ENCODE assay signal across 23 cellular contexts in genomic region chr1:50879137-50879536, GRCh38.
DNase-seq lines count a peak whose midpoint lies in the region; ATAC-seq, FAIRE-seq and TF ChIP-seq lines count a peak whose summit lies in the region.
"Had no signal": no experiment of that assay in that cellular context is flagged by ENCODE, and none has a peak within 500 bp of the region (broad histone marks: within the 10 kb centered on the region; RNA-seq: fewer than 3 reads in every experiment).

No MANE protein-coding gene starts in this region.

- CTCF ChIA-PET in K562 (lab: Yijun Ruan, JAX; ENCODE audit: low intra/inter-chr PET ratio) = no interaction called here

- intact Hi-C loops in K562 (cut with micrococcal nuclease) = no loop called here

- no peak for TF ChIP-seq EP300 in K562 (IDR thresholded peaks at IDR 0.05; ENCODE audit: low read length)

- H3K36me3 ChIP-seq in GM23338 (ENCODE audit: insufficient read depth) (no peaks in the 10 kb centered on the region), K562 (ENCODE audit: control insufficient read depth, insufficient read depth, low read length) (peaks cover 6% of the 10 kb centered on the region; the same call in 1 of the 3 replicates)
- H3K36me3 ChIP-seq in effector memory CD4-positive, alpha-beta T cell (ENCODE audit: control insufficient read depth, insufficient read depth, low read length) = no peaks in the 10 kb centered on the region

- WGBS in K562 (ENCODE audit: insufficient coverage, low coverage, missing lambda C conversion rate) = 97% methylated on average over 4 of the region's 4 CpGs

- no peaks in the 10 kb centered on the region; the same call in none of the 2 replicates for H4K20me1 ChIP-seq in GM23338 (replicated peaks; ENCODE audit: insufficient read depth)
- 0 out of 2 replicates have a peak, but pooled peaks cover 4% of the 10 kb centered on the region for H4K20me1 ChIP-seq in K562 (replicated peaks; ENCODE audit: control insufficient read depth, insufficient read depth, low read length)

- DNase-seq in GM23338 (ENCODE audit: low spot score) = no peak
- no peak for DNase-seq in K562 (ENCODE audit: extremely low read depth in 1 of 4, low spot score in 3 of 4)
- DNase-seq in coronary artery (ENCODE audit: low spot score) = no peak
- no peak for DNase-seq in effector memory CD4-positive, alpha-beta T cell
- DNase-seq: AML-193; CD4-positive, alpha-beta memory T cell; CD4-positive, CD25-positive, alpha-beta regulatory T cell; CD8-positive, alpha-beta memory T cell; COR-L47; DMS 273 treated with DMSO at 0.1 percent for 48 hours; DMS153; DMS53; DMS79; DND-41; EL; GDM1 had no signal

- H3K79me2 ChIP-seq in GM23338 (replicated peaks; ENCODE audit: insufficient read depth) = peaks cover 63% of the 10 kb centered on the region
- H3K79me2 ChIP-seq in K562 (ENCODE audit: control insufficient read depth, insufficient read depth, low read length) = peaks cover 80% of the 10 kb centered on the region

- H3K27ac ChIP-seq in GM23338 (ENCODE audit: low read depth) (no peak overlapping the region), K562 (ENCODE audit: extremely low read depth, low read depth, low read length) (no peak overlapping the region), coronary artery (no peak overlapping the region)
- H3K27ac ChIP-seq in effector memory CD4-positive, alpha-beta T cell (ENCODE audit: insufficient read depth, low read length, poor library complexity, severe bottlenecking) = no peak overlapping the region
- H3K27ac ChIP-seq: 22Rv1; A549; BLaER1 treated with 17β-estradiol and CSF1 and Interleukin-3, amounts not matched to agents 10 nM and 100 nM had no signal

- TF ChIP-seq CTCF in GM23338 (conservative IDR thresholded peaks at IDR 0.05; ENCODE audit: low read depth in 2 of 2) (no peak), K562 (IDR thresholded peaks at IDR 0.05 in 2 of 3, conservative IDR thresholded peaks at IDR 0.05 in 1 of 3; ENCODE audit: insufficient read depth in 2 of 3, low read depth in 1 of 3, low read length in 3 of 3) (no peak), coronary artery (IDR thresholded peaks at IDR 0.05) (no peak)

- H3K4me1 ChIP-seq in GM23338 (ENCODE audit: insufficient read depth) (no peaks in the 10 kb centered on the region), K562 (replicated peaks in 1 of 2; ENCODE audit: control insufficient read depth in 2 of 2, insufficient read depth in 2 of 2, low read length in 2 of 2) (no peaks in the 10 kb centered on the region; a peak in 1 of 5 replicates)
- no peaks in the 10 kb centered on the region for H3K4me1 ChIP-seq in effector memory CD4-positive, alpha-beta T cell (ENCODE audit: control insufficient read depth, insufficient read depth, low read length, poor library complexity, severe bottlenecking)
- H3K4me1 ChIP-seq: A549 had no signal

- H3F3A ChIP-seq in GM23338 (replicated peaks; ENCODE audit: low read depth) = no peaks in the 10 kb centered on the region

- no peaks in the 10 kb centered on the region for H3K9me3 ChIP-seq in K562 (replicated peaks; ENCODE audit: control insufficient read depth, insufficient read depth, low read depth, low read length)
- no peaks in the 10 kb centered on the region for H3K9me3 ChIP-seq in effector memory CD4-positive, alpha-beta T cell (ENCODE audit: control insufficient read depth, low read length)
- H3K9me3 ChIP-seq: A549 had no signal

- TF ChIP-seq RAD21 in K562 (CRISPR knock-in tag; conservative IDR thresholded peaks at IDR 0.05 in 1 of 2, IDR thresholded peaks at IDR 0.05 in 1 of 2) = no peak

- H2AFZ ChIP-seq in GM23338 (no peak overlapping the region), K562 (ENCODE audit: low read depth, low read length) (no peak overlapping the region)

- no peaks in the 10 kb centered on the region for H3K4me1 Mint-ChIP-seq in GM23338
- peaks cover 13% of the 10 kb centered on the region for H3K4me1 Mint-ChIP-seq in activated T-helper 17 cell treated with anti-CD3 and anti-CD28 coated beads, Interleukin-2, amount 50 U/mL, for 72 hours

- H3K27me3 ChIP-seq in GM23338 (ENCODE audit: insufficient read depth) (no peaks in the 10 kb centered on the region), K562 (ENCODE audit: control insufficient read depth in 2 of 2, insufficient read depth in 2 of 2, low read length in 2 of 2) (no peaks in the 10 kb centered on the region)
- H3K27me3 ChIP-seq in effector memory CD4-positive, alpha-beta T cell (replicated peaks; ENCODE audit: control insufficient read depth, insufficient read depth, low read length, poor library complexity, severe bottlenecking) = no peaks in the 10 kb centered on the region
- H3K27me3 ChIP-seq: BLaER1 treated with 17β-estradiol and CSF1 and Interleukin-3, amounts not matched to agents 10 nM and 100 nM had no signal

- H3K9ac ChIP-seq in K562 (ENCODE audit: insufficient read depth in 1 of 2, low read depth in 2 of 2, low read length in 2 of 2) = no peak overlapping the region
- H3K9ac ChIP-seq: BLaER1 treated with 17β-estradiol and CSF1 and Interleukin-3, amounts not matched to agents 10 nM and 100 nM had no signal

- H3K4me2 ChIP-seq in GM23338 (no peak overlapping the region), K562 (ENCODE audit: insufficient read depth, low read length) (no peak overlapping the region)
- H3K4me2 ChIP-seq: A549; BLaER1 treated with 17β-estradiol and CSF1 and Interleukin-3, amounts not matched to agents 10 nM and 100 nM had no signal

- POLR2A ChIA-PET in K562 (lab: Yijun Ruan, JAX) = interaction anchor here (0.6 kb wide), 1 partner anchor 279 kb away, joined by 3 read pairs; no protein-coding TSS in a partner anchor

- H3K4me3 ChIP-seq in GM23338 = no peak overlapping the region
- no peak overlapping the region for H3K4me3 ChIP-seq in K562
- no peak overlapping the region for H3K4me3 ChIP-seq in coronary artery
- H3K4me3 ChIP-seq in effector memory CD4-positive, alpha-beta T cell (ENCODE audit: insufficient read depth, low read depth, low read length, poor library complexity, severe bottlenecking) = no peak overlapping the region
- H3K4me3 ChIP-seq: A549; BLaER1 treated with 17β-estradiol and CSF1 and Interleukin-3, amounts not matched to agents 10 nM and 100 nM had no signal

- ATAC-seq in GM23338 (no peak), K562 (no peak)
- no peak for ATAC-seq in activated T-helper 17 cell treated with anti-CD3 and anti-CD28 coated beads, Interleukin-2, amount 50 U/mL, for 72 hours (replicated peaks)
- ATAC-seq: A549 had no signal

- peak overlapping the region; percentile 10; the same call in 1 of the 2 replicates for H3K27ac Mint-ChIP-seq in GM23338
- peak overlapping the region; percentile 51 for H3K27ac Mint-ChIP-seq in activated T-helper 17 cell treated with anti-CD3 and anti-CD28 coated beads, Interleukin-2, amount 50 U/mL, for 72 hours
- H3K27ac Mint-ChIP-seq: B cell, CD14-positive monocyte had no signal

- no TSS peak for BruUV-seq in K562 (replicated peaks; lab: Mats Ljungman, UMichigan)

- H3K9me1 ChIP-seq in K562 (ENCODE audit: control insufficient read depth, insufficient read depth, low read length) = no peaks in the 10 kb centered on the region

- in situ Hi-C loops in K562 (cut with MboI) = no loop called here

- H3K9me2 ChIP-seq in GM23338 (ENCODE audit: insufficient read depth) = no peaks in the 10 kb centered on the region

- no peaks in the 10 kb centered on the region for H3K36me3 Mint-ChIP-seq in GM23338 (ENCODE audit: low read depth)
- H3K36me3 Mint-ChIP-seq in activated T-helper 17 cell treated with anti-CD3 and anti-CD28 coated beads, Interleukin-2, amount 50 U/mL, for 72 hours (ENCODE audit: low read depth) = no peaks in the 10 kb centered on the region
- H3K36me3 Mint-ChIP-seq: CD8-positive, alpha-beta memory T cell had no signal

- no peaks in the 10 kb centered on the region for H3K9me3 Mint-ChIP-seq in GM23338
- no peaks in the 10 kb centered on the region for H3K9me3 Mint-ChIP-seq in activated T-helper 17 cell treated with anti-CD3 and anti-CD28 coated beads, Interleukin-2, amount 50 U/mL, for 72 hours
- H3K9me3 Mint-ChIP-seq: CD4-positive, alpha-beta memory T cell; CD4-positive, CD25-positive, alpha-beta regulatory T cell; CD8-positive, alpha-beta memory T cell had no signal

- FAIRE-seq in K562 (lab: Jason Lieb, UNC) = no peak
- FAIRE-seq: A549, GM19239 had no signal

- no peak overlapping the region for H3K4me3 Mint-ChIP-seq in GM23338
- no peak overlapping the region for H3K4me3 Mint-ChIP-seq in activated T-helper 17 cell treated with anti-CD3 and anti-CD28 coated beads, Interleukin-2, amount 50 U/mL, for 72 hours
- H3K4me3 Mint-ChIP-seq: B cell; CD14-positive monocyte; CD4-positive, CD25-positive, alpha-beta regulatory T cell; CD8-positive, alpha-beta memory T cell had no signal

- TF ChIP-seq POLR2A in K562 (conservative IDR thresholded peaks at IDR 0.05) = no peak

- no peaks in the 10 kb centered on the region for H3K27me3 Mint-ChIP-seq in GM23338 (ENCODE audit: insufficient read depth, low read depth, poor library complexity)
- H3K27me3 Mint-ChIP-seq in activated T-helper 17 cell treated with anti-CD3 and anti-CD28 coated beads, Interleukin-2, amount 50 U/mL, for 72 hours = no peaks in the 10 kb centered on the region
- H3K27me3 Mint-ChIP-seq: B cell; CD4-positive, alpha-beta memory T cell; CD4-positive, CD25-positive, alpha-beta regulatory T cell; CD8-positive, alpha-beta memory T cell had no signal

TF ChIP-seq in GM23338, 12 proteins besides CTCF, POLR2A, EP300 and RAD21 (continues in another document):
- TF ChIP-seq STAT1 (IDR thresholded peaks at IDR 0.05; ENCODE audit: unreplicated experiment) = no peak

TF ChIP-seq in K562, 482 proteins besides CTCF, POLR2A, EP300 and RAD21:
- TF ChIP-seq ZNF24 (IDR thresholded peaks at IDR 0.05) (peak; percentile 89), CEBPB (tag; IDR thresholded peaks at IDR 0.05) (peak; percentile 36; the same call in 1 of the 2 replicates), SNAPC5 (CRISPR knock-in tag; IDR thresholded peaks at IDR 0.05) (no peak), ZBTB43 (CRISPR knock-in tag; IDR thresholded peaks at IDR 0.05) (no peak)
